In the genomic region with DNA sequence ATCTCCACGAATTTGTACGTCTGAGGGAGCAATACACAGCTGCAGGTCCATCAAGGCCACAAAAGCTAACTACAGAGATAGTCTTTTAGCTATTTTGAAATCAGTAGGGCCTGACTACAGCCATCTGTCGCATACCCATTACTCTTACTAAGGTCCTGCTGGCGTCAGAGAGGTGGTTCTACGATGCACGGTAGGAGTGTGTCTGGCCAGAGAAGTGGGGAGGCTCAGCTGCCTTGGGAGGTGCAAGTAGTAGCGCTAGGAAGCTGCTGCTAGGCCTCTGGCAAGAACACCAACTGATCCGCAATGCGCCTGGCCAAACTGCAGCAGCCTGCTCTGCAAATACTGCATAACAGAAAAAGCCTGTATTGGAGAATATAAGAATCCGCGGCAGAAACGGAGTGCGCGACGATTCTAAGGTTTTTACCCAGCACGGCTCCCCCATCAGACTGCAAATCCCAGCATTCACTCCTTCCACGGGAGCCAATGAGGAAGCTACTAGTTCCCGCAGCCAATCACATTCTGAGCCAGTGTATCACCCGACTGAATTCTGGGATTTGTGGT, we compare ENCODE assay signal across 8 cellular contexts.
DNase-seq lines count a peak whose midpoint lies in the region; ATAC-seq lines count a peak whose summit lies in the region.

No MANE protein-coding gene starts in this region.

- H3K4me3 ChIP-seq in iPS-20b (ENCODE audit: low read length) (peak overlapping the region; percentile 87), skin epidermis (peak overlapping the region; percentile 66 to 93 (median 82))

- peaks cover 2% of the 10 kb centered on the region; the same call in 1 of the 2 replicates for H3K4me1 ChIP-seq in iPS-20b (ENCODE audit: insufficient read depth, low read length)

- H3K36me3 ChIP-seq in iPS-20b (ENCODE audit: insufficient read depth, low read depth, low read length): no peaks in the 10 kb centered on the region

- DNase-seq in NCI-H510A (lab: John Stamatoyannopoulos, UW) (peak; percentile 97), NCI-H510A treated with DMSO at 0.1 percent for 48 hours (lab: John Stamatoyannopoulos, UW) (no peak), NCI-H2029 treated with DMSO at 0.1 percent for 48 hours (lab: John Stamatoyannopoulos, UW) (peak; percentile 99), UCSD-AML1 (lab: John Stamatoyannopoulos, UW; ENCODE audit: unreplicated experiment) (peak; percentile 84), T47D (ENCODE audit: low read depth in 1 of 2, low spot score in 1 of 2) (peak; percentile 96 to 99)

- H3K27me3 ChIP-seq in iPS-20b (ENCODE audit: insufficient read depth, low read length): no peaks in the 10 kb centered on the region

- ATAC-seq in HG02885 (IDR thresholded peaks at IDR 0.05; ENCODE audit: poor library complexity, unreplicated experiment): peak; percentile 79

- H3K9ac ChIP-seq in iPS-20b (ENCODE audit: low read depth, low read length): peak overlapping the region; percentile 81

- H3K27ac ChIP-seq in iPS-20b (ENCODE audit: low read length) (peak overlapping the region; percentile 29), skin epidermis (peak overlapping the region in 20 of 21 experiments; percentile 91 to 99 (median 98))

- H3K9me3 ChIP-seq in iPS-20b (ENCODE audit: insufficient read depth, low read depth, low read length): no peaks in the 10 kb centered on the region

- in situ Hi-C loops in T47D (cut with HindIII; ENCODE audit: low pct_unique_long_range_greater_than_20kb, low sequenced_read_pairs): no loop called here
